Comparison of ENCODE assay signal across 34 cellular contexts in the genomic region with DNA sequence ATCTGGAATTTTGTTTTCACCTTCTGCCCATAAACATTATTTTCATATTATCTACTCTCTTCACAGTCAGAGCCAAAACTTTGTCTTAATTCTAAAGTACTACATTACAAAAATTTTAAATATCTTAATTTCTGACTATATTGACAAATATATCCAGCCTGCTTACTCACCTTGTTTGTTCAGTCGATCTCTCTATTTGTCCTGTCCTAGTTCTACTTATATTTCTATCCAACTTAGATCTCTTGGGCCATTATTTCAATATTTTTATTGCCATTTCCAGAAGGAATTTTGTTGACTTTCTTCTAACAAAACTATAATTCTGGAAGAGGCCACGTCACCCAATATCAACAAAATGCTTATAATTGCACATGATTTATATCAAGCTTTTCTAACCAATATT.
"Had no signal": no experiment of that assay in that cellular context is flagged by ENCODE, and none has a peak within 500 bp of the region (broad histone marks: within the 10 kb centered on the region; RNA-seq: fewer than 3 reads in every experiment).

No MANE protein-coding gene starts in this region.

- DNase-seq: Karpas-422, Kasumi-1, MG63, MV-4-11, NCI-H1048, NCI-H1092, NCI-H1092 treated with DMSO at 0.1 percent for 48 hours, NCI-H1105, NCI-H1105 treated with DMSO at 0.1 percent for 48 hours, NCI-H1417, NCI-H1417 treated with DMSO at 0.1 percent for 48 hours, NCI-H1436, NCI-H1436 treated with DMSO at 0.1 percent for 48 hours, NCI-H146, NCI-H1694, NCI-H1694 treated with DMSO at 0.1 percent for 48 hours, NCI-H187, NCI-H187 treated with DMSO at 0.1 percent for 48 hours, NCI-H1930, NCI-H2029, NCI-H2029 treated with DMSO at 0.1 percent for 48 hours, NCI-H2081, NCI-H2081 treated with DMSO at 0.1 percent for 48 hours, NCI-H2107, NCI-H2171, NCI-H2171 treated with DMSO at 0.1 percent for 48 hours, NCI-H2227 treated with DMSO at 0.1 percent for 48 hours, NCI-H226, NCI-H345, NCI-H446, NCI-H446 treated with DMSO at 0.1 percent for 48 hours, NCI-H510A, NCI-H510A treated with DMSO at 0.1 percent for 48 hours, NCI-H524 had no signal

- H3K4me3 ChIP-seq: MG63 had no signal

- H3K9me3 ChIP-seq: MG63 had no signal

- H3K27me3 ChIP-seq: MG63 had no signal

- H3K36me3 ChIP-seq: MG63 had no signal
